In the genomic region with DNA sequence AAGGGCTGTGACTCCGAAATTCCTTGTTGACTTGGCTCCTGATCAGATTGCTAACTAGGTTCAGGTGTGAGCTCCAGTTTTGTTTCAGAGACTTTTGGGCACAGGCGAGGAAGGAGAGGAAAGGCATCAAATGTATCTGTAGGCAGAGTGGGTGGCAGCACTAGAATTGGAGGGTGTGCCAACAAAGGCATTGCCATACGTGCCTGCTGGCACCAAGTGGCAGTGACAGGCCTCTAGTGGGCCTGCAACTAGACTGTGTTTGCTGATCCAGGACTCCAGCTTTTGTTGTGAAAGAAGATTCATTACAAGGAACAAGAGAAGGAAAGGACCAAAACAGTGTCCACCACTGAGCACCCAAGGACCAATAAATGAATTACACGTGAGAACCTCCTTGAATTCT, we compare ENCODE assay signal across 15 cellular contexts.
DNase-seq lines count a peak whose midpoint lies in the region; ATAC-seq and TF ChIP-seq lines count a peak whose summit lies in the region.
"Had no signal": no experiment of that assay in that cellular context is flagged by ENCODE, and none has a peak within 500 bp of the region (broad histone marks: within the 10 kb centered on the region; RNA-seq: fewer than 3 reads in every experiment).

No MANE protein-coding gene starts in this region.

- peaks cover 21% of the 10 kb centered on the region for H3K4me1 Mint-ChIP-seq in GM23338
- H3K4me1 Mint-ChIP-seq in activated CD4-positive, alpha-beta T cell treated with anti-CD3 and anti-CD28 coated beads, Interleukin-2, amount 10 ng/mL, durations not matched to agents 7 days and 5 days: peaks cover 11% of the 10 kb centered on the region

- no peaks in the 10 kb centered on the region for H3K36me3 Mint-ChIP-seq in GM23338 (ENCODE audit: low read depth)
- no peaks in the 10 kb centered on the region for H3K36me3 Mint-ChIP-seq in activated CD4-positive, alpha-beta T cell treated with anti-CD3 and anti-CD28 coated beads, Interleukin-2, amount 10 ng/mL, durations not matched to agents 7 days and 5 days (ENCODE audit: low read depth)
- H3K36me3 Mint-ChIP-seq: CD14-positive monocyte; CD4-positive, alpha-beta memory T cell had no signal

- H3F3A ChIP-seq in GM23338 (replicated peaks; ENCODE audit: low read depth): no peaks in the 10 kb centered on the region

- no peak overlapping the region for H3K4me2 ChIP-seq in GM23338

- peaks cover 10% of the 10 kb centered on the region for H3K4me1 ChIP-seq in GM23338 (ENCODE audit: insufficient read depth)

- H3K4me3 ChIP-seq in GM23338: no peak overlapping the region
- H3K4me3 ChIP-seq: GM23248 had no signal

- no peak for ATAC-seq in GM23338

- H3K4me3 Mint-ChIP-seq in GM23338: no peak overlapping the region
- no peak overlapping the region for H3K4me3 Mint-ChIP-seq in activated CD4-positive, alpha-beta T cell treated with anti-CD3 and anti-CD28 coated beads, Interleukin-2, amount 10 ng/mL, durations not matched to agents 7 days and 5 days
- H3K4me3 Mint-ChIP-seq: CD14-positive monocyte; CD4-positive, alpha-beta memory T cell had no signal

- no peaks in the 10 kb centered on the region for H4K20me1 ChIP-seq in GM23338 (replicated peaks; ENCODE audit: insufficient read depth)

- H3K27ac Mint-ChIP-seq in GM23338: no peak overlapping the region
- H3K27ac Mint-ChIP-seq in activated CD4-positive, alpha-beta T cell treated with anti-CD3 and anti-CD28 coated beads, Interleukin-2, amount 10 ng/mL, durations not matched to agents 7 days and 5 days: no peak overlapping the region
- H3K27ac Mint-ChIP-seq: CD14-positive monocyte; CD4-positive, alpha-beta memory T cell had no signal

- H3K27ac ChIP-seq in GM23338 (ENCODE audit: low read depth) (no peak overlapping the region), cingulate gyrus (ENCODE audit: low read depth, low read length) (peak overlapping the region; percentile 39)
- H3K27ac ChIP-seq: GM23248 had no signal

- no peaks in the 10 kb centered on the region for H3K36me3 ChIP-seq in GM23338 (ENCODE audit: insufficient read depth)

- no peak for TF ChIP-seq CTCF in GM23338 (conservative IDR thresholded peaks at IDR 0.05; ENCODE audit: low read depth in 2 of 2)

- H3K79me2 ChIP-seq in GM23338 (replicated peaks; ENCODE audit: insufficient read depth): no peaks in the 10 kb centered on the region

- no peaks in the 10 kb centered on the region for H3K27me3 ChIP-seq in GM23338 (ENCODE audit: insufficient read depth)

- no peak for DNase-seq in GM23338 (ENCODE audit: low spot score)
- DNase-seq in occipital lobe (lab: John Stamatoyannopoulos, UW): peak; percentile 28
- no peak for DNase-seq in NCI-H1092 treated with DMSO at 0.1 percent for 48 hours (lab: John Stamatoyannopoulos, UW)
- no peak for DNase-seq in activated CD4-positive, alpha-beta T cell treated with anti-CD3 and anti-CD28 coated beads, Interleukin-2, amount 10 ng/mL, durations not matched to agents 7 days and 5 days
- DNase-seq in COR-L47 (lab: John Stamatoyannopoulos, UW): no peak
- no peak for DNase-seq in medulla oblongata (ENCODE audit: extremely low spot score)
- DNase-seq: ACHN; Calu3; CD4-positive, alpha-beta memory T cell; DMS79 treated with DMSO at 0.1 percent for 48 hours; GF-D8; GM23248; HCEC 1CT had no signal

- no peaks in the 10 kb centered on the region for H3K9me2 ChIP-seq in GM23338 (ENCODE audit: insufficient read depth)

- POLR2A ChIA-PET in activated CD4-positive, alpha-beta T cell treated with anti-CD3 and anti-CD28 coated beads, Interleukin-2, amount 10 ng/mL, durations not matched to agents 7 days and 5 days (lab: Charles Lee): no interaction called here

- CTCF ChIA-PET in activated CD4-positive, alpha-beta T cell treated with anti-CD3 and anti-CD28 coated beads, Interleukin-2, amount 10 ng/mL, durations not matched to agents 7 days and 5 days (lab: Charles Lee): interaction anchor here (0.6 to 1.3 kb wide), 3 partner anchors 22 to 206 kb away, joined by 3 to 4 read pairs (median 4); no protein-coding TSS in a partner anchor

- H2AFZ ChIP-seq in GM23338: peak overlapping the region; percentile 24; the same call in 1 of the 2 replicates
- H2AFZ ChIP-seq: GM23248 had no signal

- peaks cover 11% of the 10 kb centered on the region for H3K27me3 Mint-ChIP-seq in GM23338 (ENCODE audit: insufficient read depth, low read depth, poor library complexity)
- no peaks in the 10 kb centered on the region for H3K27me3 Mint-ChIP-seq in activated CD4-positive, alpha-beta T cell treated with anti-CD3 and anti-CD28 coated beads, Interleukin-2, amount 10 ng/mL, durations not matched to agents 7 days and 5 days

- no peaks in the 10 kb centered on the region for H3K9me3 Mint-ChIP-seq in GM23338
- H3K9me3 Mint-ChIP-seq in activated CD4-positive, alpha-beta T cell treated with anti-CD3 and anti-CD28 coated beads, Interleukin-2, amount 10 ng/mL, durations not matched to agents 7 days and 5 days: no peaks in the 10 kb centered on the region
- H3K9me3 Mint-ChIP-seq: CD4-positive, alpha-beta memory T cell had no signal

TF ChIP-seq in GM23338, 12 proteins besides CTCF, POLR2A, EP300 and RAD21:
- TF ChIP-seq STAT1 (IDR thresholded peaks at IDR 0.05; ENCODE audit: unreplicated experiment) (no peak), CREB1 (CRISPR knock-in tag; IDR thresholded peaks at IDR 0.05; ENCODE audit: low read depth) (no peak), JUNB (IDR thresholded peaks at IDR 0.05; ENCODE audit: unreplicated experiment) (no peak), EZH2 (IDR thresholded peaks at IDR 0.05; ENCODE audit: low read depth, unreplicated experiment) (no peak), ZNF331 (CRISPR knock-in tag; IDR thresholded peaks at IDR 0.05; ENCODE audit: low read depth) (no peak)
